Comparison of ENCODE assay signal across 33 cellular contexts in genomic region chr3:142935963-142936362, GRCh38. TPM values are rescaled to one million over a fixed set of nuclear protein-coding genes. Genes with fewer than 3 reads are reported as not detected.
"Had no signal": no experiment of that assay in that cellular context is flagged by ENCODE, and none has a peak within 500 bp of the region (broad histone marks: within the 10 kb centered on the region; RNA-seq: fewer than 3 reads in every experiment).

No MANE protein-coding gene starts in this region.

- H3K9me3 ChIP-seq: ascending aorta, breast epithelium had no signal

- ATAC-seq: activated CD4-positive, CD25-positive, alpha-beta regulatory T cell treated with anti-CD3 and anti-CD28 coated beads, Interleukin-2, amount 50 U/mL, for 24 hours; activated CD8-positive, alpha-beta memory T cell treated with anti-CD3 and anti-CD28 coated beads, Interleukin-2, amount 10 ng/mL, durations not matched to agents 7 days and 5 days; activated CD8-positive, alpha-beta T cell treated with anti-CD3 and anti-CD28 coated beads, Interleukin-2, amount 10 ng/mL, durations not matched to agents 7 days and 5 days; activated naive CD4-positive, alpha-beta T cell treated with anti-CD3 and anti-CD28 coated beads, Interleukin-2, amount 50 U/mL, for 72 hours; esophagus mucosa; T-cell had no signal

- DNase-seq: activated B cell treated with CpG ODN at 0.5 μM for 24 hours; activated CD4-positive, alpha-beta memory T cell treated with anti-CD3 and anti-CD28 coated beads for 36 hours; activated CD4-positive, alpha-beta T cell treated with anti-CD3 and anti-CD28 coated beads for 48 hours; activated CD8-positive, alpha-beta memory T cell treated with anti-CD3 and anti-CD28 coated beads, Interleukin-2, amount 10 ng/mL, durations not matched to agents 7 days and 5 days; activated CD8-positive, alpha-beta memory T cell treated with anti-CD3 and anti-CD28 coated beads, Interleukin-2, amount 50 U/mL, for 4 hours; activated CD8-positive, alpha-beta T cell treated with anti-CD3 and anti-CD28 coated beads, Interleukin-2, amount 10 ng/mL, durations not matched to agents 7 days and 5 days; activated effector memory CD4-positive, alpha-beta T cell treated with anti-CD3 and anti-CD28 coated beads, Interleukin-2, amount 50 U/mL, for 16 hours; activated naive CD4-positive, alpha-beta T cell; activated naive CD4-positive, alpha-beta T cell treated with anti-CD3 and anti-CD28 coated beads, Interleukin-2, amount 10 ng/mL, durations not matched to agents 7 days and 5 days; activated naive CD8-positive, alpha-beta T cell treated with anti-CD3 and anti-CD28 coated beads, Interleukin-2, amount 10 ng/mL, durations not matched to agents 7 days and 5 days; activated T-cell treated with anti-CD3 and anti-CD28 coated beads, Interleukin-2, amount 50 U/mL, for 1 hour; activated T-cell treated with anti-CD3 and anti-CD28 coated beads, Interleukin-2, amount 50 U/mL, for 48 hours; dorsolateral prefrontal cortex; effector memory CD4-positive, alpha-beta T cell; endodermal cell; foreskin fibroblast; head of caudate nucleus; SW 1271; T-cell; T-helper 9 cell; WERI-Rb-1 had no signal

- H3K27me3 ChIP-seq: ascending aorta, breast epithelium had no signal

- FAIRE-seq: frontal cortex had no signal

- H3K4me1 ChIP-seq: ascending aorta, breast epithelium had no signal

- H3K4me3 ChIP-seq: ascending aorta, breast epithelium, coronary artery, dorsolateral prefrontal cortex had no signal

- H3K36me3 ChIP-seq: ascending aorta, breast epithelium, WERI-Rb-1 had no signal

- H3K27ac ChIP-seq: ascending aorta, breast epithelium, coronary artery, dorsolateral prefrontal cortex, WERI-Rb-1 had no signal

RNA-seq across cellular contexts. Expression of gene PAQR9, which starts 27.5 kb away (rescaled TPM):
- total RNA-seq: activated B cell treated with CpG ODN at 0.5 μM for 24 hours; activated CD4-positive, alpha-beta memory T cell treated with anti-CD3 and anti-CD28 coated beads for 36 hours; activated CD8-positive, alpha-beta memory T cell treated with anti-CD3 and anti-CD28 coated beads for 36 hours; activated CD8-positive, alpha-beta memory T cell treated with anti-CD3 and anti-CD28 coated beads, Interleukin-2, amount 10 ng/mL, durations not matched to agents 7 days and 5 days; activated CD8-positive, alpha-beta T cell treated with anti-CD3 and anti-CD28 coated beads, Interleukin-2, amount 10 ng/mL, durations not matched to agents 7 days and 5 days; activated naive CD4-positive, alpha-beta T cell treated with anti-CD3 and anti-CD28 coated beads, Interleukin-2, amount 50 U/mL, for 72 hours; activated naive CD8-positive, alpha-beta T cell treated with anti-CD3 and anti-CD28 coated beads, Interleukin-2, amount 10 ng/mL, durations not matched to agents 7 days and 5 days; activated T-helper 1 cell treated with anti-CD3 and anti-CD28 coated beads, Interleukin-12 subunit alpha, Interleukin-12 subunit beta, Interleukin-2, Interleukin-4 antibody, amounts not matched to agents 30 ng/mL and 10 ng/mL and 1 ng/mL, durations not matched to agents 14 hours and 24 hours and 36 hours; activated T-helper 2 cell treated with anti-CD3 and anti-CD28 coated beads, Interferon-gamma antibody, Interleukin-2, Interleukin-4, amounts not matched to agents 10 μg/mL and 5 μg/mL and 100 μg/mL, durations not matched to agents 14 hours and 24 hours and 36 hours; ascending aorta; breast epithelium; esophagus mucosa; fibroblast of lung; T-cell; T-helper 2 cell treated with Interferon-gamma antibody and Interleukin-4, amounts not matched to agents 100 ng/mL and 5 ng/mL, for 36 hours had no signal
- polyA plus RNA-seq: fibroblast of lung had no signal

RNA-seq across cellular contexts. Expression of gene PCOLCE2, which starts 47.1 kb away (rescaled TPM):
- total RNA-seq: activated B cell treated with CpG ODN at 0.5 μM for 24 hours; activated CD8-positive, alpha-beta memory T cell treated with anti-CD3 and anti-CD28 coated beads, Interleukin-2, amount 10 ng/mL, durations not matched to agents 7 days and 5 days; activated CD8-positive, alpha-beta T cell treated with anti-CD3 and anti-CD28 coated beads, Interleukin-2, amount 10 ng/mL, durations not matched to agents 7 days and 5 days; activated naive CD4-positive, alpha-beta T cell treated with anti-CD3 and anti-CD28 coated beads, Interleukin-2, amount 50 U/mL, for 72 hours; activated naive CD8-positive, alpha-beta T cell treated with anti-CD3 and anti-CD28 coated beads, Interleukin-2, amount 10 ng/mL, durations not matched to agents 7 days and 5 days; activated T-helper 1 cell treated with anti-CD3 and anti-CD28 coated beads, Interleukin-12 subunit alpha, Interleukin-12 subunit beta, Interleukin-2, Interleukin-4 antibody, amounts not matched to agents 30 ng/mL and 10 ng/mL and 1 ng/mL, durations not matched to agents 14 hours and 24 hours and 36 hours; activated T-helper 2 cell treated with anti-CD3 and anti-CD28 coated beads, Interferon-gamma antibody, Interleukin-2, Interleukin-4, amounts not matched to agents 10 μg/mL and 5 μg/mL and 100 μg/mL, durations not matched to agents 14 hours and 24 hours and 36 hours; T-cell; T-helper 2 cell treated with Interferon-gamma antibody and Interleukin-4, amounts not matched to agents 100 ng/mL and 5 ng/mL, for 36 hours had no signal
